ENCODE assay signal across 1 cellular context in genomic region chr3:195271859-195272243, GRCh38.
A peak's percentile ranks its signal among the peaks of the same experiment; 100 is the strongest.
TF ChIP-seq lines count a peak whose summit lies in the region.

No MANE protein-coding gene starts in this region.

TF ChIP-seq in HepG2, 621 proteins besides CTCF, POLR2A, EP300 and RAD21 (continued from another document and continues in another):
- TF ChIP-seq ZNF382 (CRISPR knock-in tag; IDR thresholded peaks at IDR 0.05; ENCODE audit: borderline replicate concordance) (no peak), GATA4 (IDR thresholded peaks at IDR 0.05; ENCODE audit: borderline replicate concordance, low read depth) (no peak), ATM (IDR thresholded peaks at IDR 0.05; ENCODE audit: borderline replicate concordance) (no peak), ZMYM2 (CRISPR knock-in tag; IDR thresholded peaks at IDR 0.05) (no peak), ZNF326 (CRISPR knock-in tag; IDR thresholded peaks at IDR 0.05; ENCODE audit: borderline replicate concordance) (no peak), HOXA3 (CRISPR knock-in tag; IDR thresholded peaks at IDR 0.05) (no peak), CREB1 (IDR thresholded peaks at IDR 0.05) (no peak), CREB1 (CRISPR knock-in tag; IDR thresholded peaks at IDR 0.05) (no peak), TGIF2 (CRISPR knock-in tag; IDR thresholded peaks at IDR 0.05) (no peak), CCAR2 (optimal IDR thresholded peaks at IDR 0.05; ENCODE audit: low read depth, low read length) (no peak), TSC22D2 (CRISPR knock-in tag; IDR thresholded peaks at IDR 0.05; ENCODE audit: borderline replicate concordance) (0 out of 2 replicates have a peak, but pooled peaks have one; percentile 5), ETV5 (CRISPR knock-in tag; IDR thresholded peaks at IDR 0.05; ENCODE audit: borderline replicate concordance) (no peak), MXD4 (CRISPR knock-in tag; IDR thresholded peaks at IDR 0.05) (no peak), STAT5B (CRISPR knock-in tag; IDR thresholded peaks at IDR 0.05) (no peak), ZNF101 (CRISPR knock-in tag; IDR thresholded peaks at IDR 0.05; ENCODE audit: borderline replicate concordance, low read depth) (no peak), MTF1 (CRISPR knock-in tag; IDR thresholded peaks at IDR 0.05) (no peak), TFDP1 (CRISPR knock-in tag; IDR thresholded peaks at IDR 0.05; ENCODE audit: borderline replicate concordance) (peak; percentile 5; the same call in 1 of the 2 replicates), TIGD3 (CRISPR knock-in tag; IDR thresholded peaks at IDR 0.05; ENCODE audit: borderline replicate concordance) (no peak), MAX (IDR thresholded peaks at IDR 0.05) (no peak; the same call in 1 of the 2 replicates), PAXIP1 (CRISPR knock-in tag; conservative IDR thresholded peaks at IDR 0.05) (no peak; the same call in 1 of the 2 replicates), PCBP1 (IDR thresholded peaks at IDR 0.05; ENCODE audit: borderline replicate concordance, low read depth, low read length) (no peak), SMAD9 (CRISPR knock-in tag; IDR thresholded peaks at IDR 0.05) (no peak), ZNF772 (CRISPR knock-in tag; IDR thresholded peaks at IDR 0.05) (no peak), RERE (CRISPR knock-in tag; IDR thresholded peaks at IDR 0.05; ENCODE audit: low read depth) (0 out of 2 replicates have a peak, but pooled peaks have one; percentile 1), USF2 (IDR thresholded peaks at IDR 0.05; ENCODE audit: low read depth, low read length) (peak; percentile 43; the same call in 1 of the 2 replicates), USF2 (CRISPR knock-in tag; IDR thresholded peaks at IDR 0.05; ENCODE audit: borderline replicate concordance) (peak; percentile 84; the same call in 1 of the 2 replicates), ZFP36L1 (CRISPR knock-in tag; IDR thresholded peaks at IDR 0.05) (no peak), KDM4B (CRISPR knock-in tag; IDR thresholded peaks at IDR 0.05) (peak; percentile 56; the same call in 1 of the 2 replicates), ZBTB40 (IDR thresholded peaks at IDR 0.05) (no peak), ZBTB40 (CRISPR knock-in tag; IDR thresholded peaks at IDR 0.05) (no peak; the same call in 1 of the 2 replicates), NFYC (CRISPR knock-in tag; IDR thresholded peaks at IDR 0.05) (no peak), ZEB1 (IDR thresholded peaks at IDR 0.05; ENCODE audit: insufficient replicate concordance, low read depth) (peak; percentile 2), IRF2 (CRISPR knock-in tag; IDR thresholded peaks at IDR 0.05) (0 out of 2 replicates have a peak, but pooled peaks have one; percentile 16), CAMTA2 (CRISPR knock-in tag; IDR thresholded peaks at IDR 0.05; ENCODE audit: borderline replicate concordance) (no peak), BHLHE40 (IDR thresholded peaks at IDR 0.05; ENCODE audit: low read length) (peak; percentile 44; the same call in 1 of the 2 replicates), TBX2 (CRISPR knock-in tag; IDR thresholded peaks at IDR 0.05; ENCODE audit: borderline replicate concordance) (no peak), AKAP8 (CRISPR knock-in tag; IDR thresholded peaks at IDR 0.05) (no peak)
